10 cellular contexts compared by ENCODE assay signal in the genomic region with DNA sequence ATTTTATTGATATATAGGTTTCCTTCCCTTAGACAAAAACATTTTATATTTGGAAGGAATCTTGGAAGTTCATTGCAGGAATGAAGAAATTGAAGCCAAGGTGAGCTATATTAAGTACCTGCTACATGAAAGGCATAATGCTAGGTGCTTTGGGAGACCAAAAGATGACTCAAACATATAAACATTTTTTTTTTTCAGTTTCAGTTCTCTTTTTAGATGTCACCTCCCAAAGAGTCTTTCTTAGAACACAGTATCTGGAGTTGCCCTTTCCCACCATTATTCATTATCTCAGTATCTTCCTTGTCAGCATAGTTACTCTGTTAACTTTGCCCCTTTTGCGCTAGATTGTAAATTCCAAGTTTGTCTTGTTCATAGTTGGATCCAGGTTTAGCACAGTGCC. TPM values are rescaled to one million over a fixed set of nuclear protein-coding genes. Genes with fewer than 3 reads are reported as not detected.
DNase-seq lines count a peak whose midpoint lies in the region; ATAC-seq, FAIRE-seq and TF ChIP-seq lines count a peak whose summit lies in the region.
"Had no signal": no experiment of that assay in that cellular context is flagged by ENCODE, and none has a peak within 500 bp of the region (broad histone marks: within the 10 kb centered on the region; RNA-seq: fewer than 3 reads in every experiment).

No MANE protein-coding gene starts in this region.

- TF ChIP-seq CTCF in Panc1 (IDR thresholded peaks at IDR 0.05) (no peak), fibroblast of lung (conservative IDR thresholded peaks at IDR 0.05 in 1 of 2, IDR thresholded peaks at IDR 0.05 in 1 of 2; ENCODE audit: low read depth in 1 of 2, low read length in 2 of 2) (no peak), vagina (IDR thresholded peaks at IDR 0.05) (no peak)

- no peak overlapping the region for H2AFZ ChIP-seq in fibroblast of lung (ENCODE audit: low read length)

- CTCF ChIA-PET in Panc1 (lab: Charles Lee), result no interaction called here

- intact Hi-C loops in Panc1 (cut with micrococcal nuclease; ENCODE audit: unreplicated experiment) (no loop called here), vagina (cut with DNase I) (no loop called here)

- WGBS in small intestine, 3 donors, result 28 to 63% (median 28%) methylated on average over 1 of the region's 1 CpG

- H3K79me2 ChIP-seq in fibroblast of lung (ENCODE audit: control insufficient read depth, insufficient read depth, low read length), result peaks cover 9% of the 10 kb centered on the region

- ATAC-seq in Panc1, result no peak

- peak overlapping the region; percentile 74 for H3K4me2 ChIP-seq in fibroblast of lung (ENCODE audit: extremely low read depth, insufficient read depth, low read length)

- H3K4me1 ChIP-seq in Panc1 (ENCODE audit: control insufficient read depth, insufficient read depth, low read length), result peaks cover 7% of the 10 kb centered on the region; the same call in 1 of the 2 replicates
- H3K4me1 ChIP-seq in fibroblast of lung (ENCODE audit: control insufficient read depth, extremely low read depth, insufficient read depth, low read length), result no peaks in the 10 kb centered on the region
- H3K4me1 ChIP-seq in small intestine (ENCODE audit: control insufficient read depth in 2 of 2, insufficient read depth in 1 of 2, low read depth in 1 of 2, low read length in 1 of 2), result peaks cover 2 to 4% of the 10 kb centered on the region in 2 donors
- peaks cover 24% of the 10 kb centered on the region for H3K4me1 ChIP-seq in vagina

- TF ChIP-seq POLR2A in vagina (IDR thresholded peaks at IDR 0.05), result no peak

- H3K9ac ChIP-seq in fibroblast of lung (ENCODE audit: insufficient read depth, low read length), result no peak overlapping the region

- H3K4me3 ChIP-seq in Panc1 (ENCODE audit: low read depth in 2 of 2, low read length in 2 of 2), result peak overlapping the region; percentile 94 to 98
- H3K4me3 ChIP-seq in fibroblast of lung (replicated peaks in 1 of 4; ENCODE audit: control extremely low read depth in 1 of 4, insufficient read depth in 1 of 4, low read depth in 3 of 4, low read length in 4 of 4), result peak overlapping the region; percentile 73 to 95 (median 92)
- peak overlapping the region in 1 of 2 donors; percentile 84 for H3K4me3 ChIP-seq in small intestine (ENCODE audit: low read depth in 1 of 2, low read length in 2 of 2)
- H3K4me3 ChIP-seq in vagina, result peak overlapping the region in 1 of 2 donors; percentile 57

- no peak for FAIRE-seq in small intestine (lab: Jason Lieb, UNC)
- FAIRE-seq: A204.1 had no signal

- no peaks in the 10 kb centered on the region for H4K20me1 ChIP-seq in fibroblast of lung (ENCODE audit: control insufficient read depth, extremely low read depth, insufficient read depth, low read length)

- H3K9me3 ChIP-seq in Panc1 (ENCODE audit: control insufficient read depth, insufficient read depth, low read depth, low read length) (no peaks in the 10 kb centered on the region), fibroblast of lung (ENCODE audit: control insufficient read depth, insufficient read depth, low read depth, low read length) (no peaks in the 10 kb centered on the region), small intestine (ENCODE audit: control insufficient read depth, low read depth) (no peaks in the 10 kb centered on the region), vagina (no peaks in the 10 kb centered on the region)

- peak; percentile 1 for DNase-seq in DMS53 (lab: John Stamatoyannopoulos, UW)
- DNase-seq in DMS53 treated with DMSO at 0.1 percent for 48 hours (lab: John Stamatoyannopoulos, UW; ENCODE audit: unreplicated experiment), result no peak
- no peak for DNase-seq in Panc1 (ENCODE audit: low read depth, low spot score)
- no peak for DNase-seq in fibroblast of lung (ENCODE audit: low read depth in 2 of 2)
- DNase-seq in small intestine, result peak; percentile 60
- no peak for DNase-seq in dedifferentiated amniotic fluid mesenchymal stem cell (ENCODE audit: extremely low spot score)
- DNase-seq in NCI-H446 treated with DMSO at 0.1 percent for 48 hours (lab: John Stamatoyannopoulos, UW), result no peak
- no peak for DNase-seq in vagina (ENCODE audit: extremely low spot score in 2 of 2)
- DNase-seq: activated effector memory CD4-positive, alpha-beta T cell treated with Interleukin-2 at 50 U/mL for 16 hours had no signal

- POLR2A ChIA-PET in Panc1 (lab: Charles Lee), result no interaction called here

- H3K36me3 ChIP-seq in Panc1 (ENCODE audit: control insufficient read depth, insufficient read depth, low read length) (peaks cover 4% of the 10 kb centered on the region; the same call in 1 of the 2 replicates), fibroblast of lung (ENCODE audit: control insufficient read depth, insufficient read depth, low read length) (no peaks in the 10 kb centered on the region), small intestine (ENCODE audit: control insufficient read depth in 2 of 2, insufficient read depth in 2 of 2, low read length in 2 of 2) (no peaks in the 10 kb centered on the region), vagina (no peaks in the 10 kb centered on the region)

- no peaks in the 10 kb centered on the region for H3K27me3 ChIP-seq in Panc1 (ENCODE audit: control insufficient read depth, insufficient read depth, low read length)
- H3K27me3 ChIP-seq in fibroblast of lung (ENCODE audit: control insufficient read depth, insufficient read depth, low read length), result no peaks in the 10 kb centered on the region
- no peaks in the 10 kb centered on the region for H3K27me3 ChIP-seq in small intestine (ENCODE audit: control insufficient read depth in 2 of 2, insufficient read depth in 2 of 2, low read length in 2 of 2)
- no peaks in the 10 kb centered on the region for H3K27me3 ChIP-seq in vagina

- in situ Hi-C loops in Panc1 (cut with HindIII; ENCODE audit: low pct_unique_long_range_greater_than_20kb, low sequenced_read_pairs), result no loop called here

- no TSS peak for BruUV-seq in Panc1 (replicated peaks; lab: Mats Ljungman, UMichigan)

- H3K27ac ChIP-seq in Panc1 (ENCODE audit: low read length) (peak overlapping the region; percentile 93), fibroblast of lung (ENCODE audit: insufficient read depth, low read length) (peak overlapping the region; percentile 94), small intestine (ENCODE audit: low read depth in 1 of 2, low read length in 1 of 2) (no peak overlapping the region), vagina (no peak overlapping the region)

RNA-seq across cellular contexts. Expression of a gene that starts 1.1 kb away (rescaled TPM):
- total RNA-seq in Panc1 (2021; ENCODE audit: unreplicated experiment), result 6.7 TPM
- polyA plus RNA-seq in Panc1 (2012; ENCODE audit: insufficient read length), result 3.8 TPM
- total RNA-seq in fibroblast of lung, result 8.2 and 11.9 TPM in 2 replicates
- 7.5 and 9.5 TPM in 2 replicates for polyA plus RNA-seq in fibroblast of lung
- 5.1 and 6.6 TPM in 2 replicates for polyA plus RNA-seq in fibroblast of lung (2012)
- polyA minus RNA-seq in fibroblast of lung (ENCODE audit: low replicate concordance), result 2.0 and 4.9 TPM in 2 replicates
- polyA plus RNA-seq in small intestine, result 10 to 100 TPM in 2 of 3 donors, 1 to 10 TPM in 1; 6.1 to 22.1 (median 11.3) TPM
- total RNA-seq in vagina, result 5.9 TPM

RNA-seq across cellular contexts. Expression of a gene that starts 1.6 kb away (rescaled TPM):
- total RNA-seq in Panc1 (2021; ENCODE audit: unreplicated experiment) (2.1 TPM), fibroblast of lung (19.5 and 38.6 TPM in 2 replicates), vagina (20.9 TPM)
- 1.5 TPM for polyA plus RNA-seq in Panc1 (2012; ENCODE audit: insufficient read length)
- polyA plus RNA-seq in fibroblast of lung (16.2 and 21.7 TPM in 2 replicates), small intestine (10 to 100 TPM; 15.8 to 56.4 (median 20.8) TPM)
- polyA plus RNA-seq in fibroblast of lung (2012), result 8.4 and 9.2 TPM in 2 replicates
- 8.9 and 9.2 TPM in 2 replicates for polyA minus RNA-seq in fibroblast of lung (ENCODE audit: low replicate concordance)

Comparison
In these comparisons a context has a peak if more than half of its experiments do, and no peak if none do; other contexts are left out.
1. DNase-seq: peak in DMS53 (single experiment) and small intestine (single experiment); none in DMS53 treated with DMSO at 0.1 percent for 48 hours (single experiment), Panc1 (single experiment), fibroblast of lung (0 of 2), dedifferentiated amniotic fluid mesenchymal stem cell (single experiment), NCI-H446 treated with DMSO at 0.1 percent for 48 hours (single experiment) and vagina (0 of 2).
2. H3K27ac ChIP-seq: peak in Panc1 (single experiment) and fibroblast of lung (single experiment); none in small intestine (0 of 2) and vagina (single experiment).